In the genomic region with DNA sequence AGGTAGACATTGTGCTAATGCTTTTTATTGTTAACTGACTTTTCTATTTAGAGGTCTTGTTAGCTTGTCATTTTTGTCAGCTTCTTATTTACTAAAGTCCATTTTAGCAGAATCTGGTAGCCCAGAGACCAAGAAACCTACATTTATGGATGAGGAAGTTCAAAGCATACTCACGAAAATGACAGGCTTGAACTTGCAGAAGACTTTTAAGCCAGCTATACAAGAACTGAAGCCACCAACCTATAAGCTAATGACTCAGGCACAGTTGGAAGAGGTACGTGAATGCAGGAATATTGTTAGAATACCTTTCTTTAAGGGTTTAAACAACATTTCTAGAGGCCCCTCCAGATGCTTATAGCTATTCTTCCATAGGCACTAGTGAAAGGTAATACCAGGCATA, we compare ENCODE assay signal across 18 cellular contexts. TPM values are rescaled to one million over a fixed set of nuclear protein-coding genes. Genes with fewer than 3 reads are reported as not detected.
DNase-seq lines count a peak whose midpoint lies in the region; ATAC-seq, FAIRE-seq and TF ChIP-seq lines count a peak whose summit lies in the region.
"Had no signal": no experiment of that assay in that cellular context is flagged by ENCODE, and none has a peak within 500 bp of the region (broad histone marks: within the 10 kb centered on the region; RNA-seq: fewer than 3 reads in every experiment).

No MANE protein-coding gene starts in this region.

- peaks cover 4% of the 10 kb centered on the region for H4K20me1 ChIP-seq in Loucy (ENCODE audit: insufficient read depth, low read length, poor library complexity, severe bottlenecking)

- H3K4me3 Mint-ChIP-seq in natural killer cell: no peak overlapping the region
- H3K4me3 Mint-ChIP-seq: GM23338, H9 had no signal

- peak overlapping the region; percentile 97 for H3K4me2 ChIP-seq in Loucy (ENCODE audit: low read depth, low read length, poor library complexity, severe bottlenecking)
- H3K4me2 ChIP-seq: GM23338 had no signal

- no peaks in the 10 kb centered on the region for H3K9me3 ChIP-seq in Loucy (ENCODE audit: insufficient read depth, low read depth, low read length)

- ATAC-seq in natural killer cell: no peak
- ATAC-seq: GM23338, HCT116 had no signal

- H3K4me1 ChIP-seq in Loucy (ENCODE audit: insufficient read depth, low read length, poor library complexity, severe bottlenecking): peaks cover 36% of the 10 kb centered on the region

- no peak overlapping the region for H2AFZ ChIP-seq in Loucy (ENCODE audit: low read length)
- H2AFZ ChIP-seq: GM23338 had no signal

- peaks cover 4% of the 10 kb centered on the region in 2 donors for H3K9me3 Mint-ChIP-seq in natural killer cell
- H3K9me3 Mint-ChIP-seq: GM23338 had no signal

- H3K79me2 ChIP-seq in Loucy (ENCODE audit: insufficient read depth, low read length): peaks cover 43% of the 10 kb centered on the region

- in situ Hi-C loops in GM13976 (cut with MboI; ENCODE audit: low sequenced_read_pairs, unreplicated experiment): no loop called here

- no peak for TF ChIP-seq CTCF in Loucy (conservative IDR thresholded peaks at IDR 0.05; ENCODE audit: low read length)
- TF ChIP-seq CTCF in bronchial epithelial cell (IDR thresholded peaks at IDR 0.05; ENCODE audit: insufficient read depth, low read length, severe bottlenecking): no peak
- no peak for TF ChIP-seq CTCF in GM13976 (IDR thresholded peaks at IDR 0.05; ENCODE audit: borderline replicate concordance, control extremely low read depth, extremely low read depth, insufficient read depth, missing control alignments)
- TF ChIP-seq CTCF in natural killer cell (IDR thresholded peaks at IDR 0.05): no peak

- intact Hi-C loops in natural killer cell (cut with micrococcal nuclease): no loop called here

- no peak overlapping the region for H3K27ac ChIP-seq in epithelial cell of prostate
- peak overlapping the region; percentile 33 for H3K27ac ChIP-seq in layer of hippocampus (ENCODE audit: low read depth, low read length)

- H3K27me3 ChIP-seq in Loucy (ENCODE audit: insufficient read depth, low read length, poor library complexity, severe bottlenecking): no peaks in the 10 kb centered on the region
- no peaks in the 10 kb centered on the region for H3K27me3 ChIP-seq in bronchial epithelial cell (ENCODE audit: control insufficient read depth, insufficient read depth, low read length)
- no peaks in the 10 kb centered on the region for H3K27me3 ChIP-seq in layer of hippocampus (ENCODE audit: control insufficient read depth, insufficient read depth, low read length)

- peaks cover 15% of the 10 kb centered on the region for H3K36me3 Mint-ChIP-seq in natural killer cell

- peaks cover 5 to 6% of the 10 kb centered on the region in 2 donors for H3K27me3 Mint-ChIP-seq in natural killer cell (ENCODE audit: low read depth in 2 of 2)
- H3K27me3 Mint-ChIP-seq: CD4-positive, alpha-beta memory T cell had no signal

- H3K9ac ChIP-seq in Loucy (ENCODE audit: low read depth, low read length, poor library complexity, severe bottlenecking): peak overlapping the region; percentile 49

- DNase-seq in bronchial epithelial cell (ENCODE audit: low read depth) (peak; percentile 74), epithelial cell of prostate (ENCODE audit: low read depth, low spot score) (peak; percentile 33), GM13976 (ENCODE audit: low spot score) (no peak), natural killer cell (no peak)
- DNase-seq: C1 segment of cervical spinal cord; Calu3; CD4-positive, alpha-beta memory T cell; COR-L47; DMS53; DND-41; H9 had no signal

- H3F3A ChIP-seq in Loucy (ENCODE audit: low read depth): no peaks in the 10 kb centered on the region

- no peaks in the 10 kb centered on the region for H3K9me2 ChIP-seq in Loucy (replicated peaks; ENCODE audit: low read depth, low read length)

- no peak for FAIRE-seq in bronchial epithelial cell (lab: Jason Lieb, UNC)
- FAIRE-seq: G401.6, GM12892, GM19239 had no signal

- H3K27ac Mint-ChIP-seq in natural killer cell: no peak overlapping the region
- H3K27ac Mint-ChIP-seq: CD4-positive, alpha-beta memory T cell; GM23338; H9 had no signal

- peaks cover 0 to 9% of the 10 kb centered on the region in 2 donors for H3K4me1 Mint-ChIP-seq in natural killer cell
- H3K4me1 Mint-ChIP-seq: GM23338, H9 had no signal

- H3K4me3 ChIP-seq in Loucy (ENCODE audit: low read length, poor library complexity, severe bottlenecking): peak overlapping the region; percentile 85
- H3K4me3 ChIP-seq in bronchial epithelial cell (ENCODE audit: low read depth, low read length): no peak overlapping the region
- H3K4me3 ChIP-seq: GM23338 had no signal

- peaks cover 36% of the 10 kb centered on the region; the same call in 1 of the 2 replicates for H3K36me3 ChIP-seq in Loucy (ENCODE audit: insufficient read depth, low read length)
- peaks cover 6% of the 10 kb centered on the region for H3K36me3 ChIP-seq in bronchial epithelial cell (ENCODE audit: control insufficient read depth, insufficient read depth, low read length)

RNA-seq across cellular contexts. Expression of gene MRPS22, which starts 3.0 kb away (rescaled TPM):
- total RNA-seq in bronchial epithelial cell (77.7 and 94.2 TPM in 2 replicates), natural killer cell (10 to 100 TPM; 32.4 to 39.1 (median 35.3) TPM)

RNA-seq across cellular contexts. Expression of gene COPB2, which starts 42.7 kb away (rescaled TPM):
- 171 and 219 TPM in 2 replicates for total RNA-seq in bronchial epithelial cell
- total RNA-seq in natural killer cell: 10 to 100 TPM; 34.7 to 50.2 (median 42.4) TPM

Comparison
In these comparisons a context has a peak if more than half of its experiments do, and no peak if none do; other contexts are left out.
1. DNase-seq: peak in bronchial epithelial cell (single experiment) and epithelial cell of prostate (single experiment); none in GM13976 (single experiment) and natural killer cell (single experiment).